ENCODE assay signal across 2 cellular contexts in genomic region chr10:16915308-16915707, GRCh38.
TF ChIP-seq lines count a peak whose summit lies in the region.

No MANE protein-coding gene starts in this region.

TF ChIP-seq in K562, 482 proteins besides CTCF, POLR2A, EP300 and RAD21 (continued from another document):
- TF ChIP-seq STAG1 (CRISPR knock-in tag; IDR thresholded peaks at IDR 0.05; ENCODE audit: borderline replicate concordance) = no peak
- TF ChIP-seq, protein P1, sequence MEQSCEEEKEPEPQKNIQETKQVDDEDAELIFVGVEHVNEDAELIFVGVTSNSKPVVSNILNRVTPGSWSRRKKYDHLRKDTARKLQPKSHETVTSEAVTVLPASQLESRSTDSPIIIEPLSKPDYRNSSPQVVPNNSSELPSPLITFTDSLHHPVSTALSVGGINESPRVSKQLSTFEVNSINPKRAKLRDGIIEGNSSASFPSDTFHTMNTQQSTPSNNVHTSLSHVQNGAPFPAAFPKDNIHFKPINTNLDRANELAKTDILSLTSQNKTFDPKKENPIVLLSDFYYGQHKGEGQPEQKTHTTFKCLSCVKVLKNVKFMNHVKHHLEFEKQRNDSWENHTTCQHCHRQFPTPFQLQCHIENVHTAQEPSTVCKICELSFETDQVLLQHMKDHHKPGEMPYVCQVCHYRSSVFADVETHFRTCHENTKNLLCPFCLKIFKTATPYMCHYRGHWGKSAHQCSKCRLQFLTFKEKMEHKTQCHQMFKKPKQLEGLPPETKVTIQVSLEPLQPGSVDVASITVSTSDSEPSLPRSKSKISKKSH (CRISPR knock-in tag; IDR thresholded peaks at IDR 0.05) = no peak
TF ChIP-seq in K562: peak in this region for 0.

TF ChIP-seq in neural cell, 6 proteins besides CTCF, POLR2A, EP300 and RAD21:
- no peak for TF ChIP-seq REST (IDR thresholded peaks at IDR 0.05; ENCODE audit: borderline replicate concordance)
- no peak for TF ChIP-seq TAF1 (IDR thresholded peaks at IDR 0.05; ENCODE audit: low read depth)
- TF ChIP-seq MXI1 (conservative IDR thresholded peaks at IDR 0.05; ENCODE audit: poor library complexity, severe bottlenecking) = no peak
- TF ChIP-seq SMC3 (conservative IDR thresholded peaks at IDR 0.05; ENCODE audit: poor library complexity) = no peak
- no peak for TF ChIP-seq POLR2AphosphoS5 (IDR thresholded peaks at IDR 0.05)
- no peak for TF ChIP-seq EZH2 (IDR thresholded peaks at IDR 0.05; ENCODE audit: borderline replicate concordance, insufficient read depth, low read length, poor library complexity, severe bottlenecking)
